ENCODE assay signal across 23 cellular contexts in the genomic region with DNA sequence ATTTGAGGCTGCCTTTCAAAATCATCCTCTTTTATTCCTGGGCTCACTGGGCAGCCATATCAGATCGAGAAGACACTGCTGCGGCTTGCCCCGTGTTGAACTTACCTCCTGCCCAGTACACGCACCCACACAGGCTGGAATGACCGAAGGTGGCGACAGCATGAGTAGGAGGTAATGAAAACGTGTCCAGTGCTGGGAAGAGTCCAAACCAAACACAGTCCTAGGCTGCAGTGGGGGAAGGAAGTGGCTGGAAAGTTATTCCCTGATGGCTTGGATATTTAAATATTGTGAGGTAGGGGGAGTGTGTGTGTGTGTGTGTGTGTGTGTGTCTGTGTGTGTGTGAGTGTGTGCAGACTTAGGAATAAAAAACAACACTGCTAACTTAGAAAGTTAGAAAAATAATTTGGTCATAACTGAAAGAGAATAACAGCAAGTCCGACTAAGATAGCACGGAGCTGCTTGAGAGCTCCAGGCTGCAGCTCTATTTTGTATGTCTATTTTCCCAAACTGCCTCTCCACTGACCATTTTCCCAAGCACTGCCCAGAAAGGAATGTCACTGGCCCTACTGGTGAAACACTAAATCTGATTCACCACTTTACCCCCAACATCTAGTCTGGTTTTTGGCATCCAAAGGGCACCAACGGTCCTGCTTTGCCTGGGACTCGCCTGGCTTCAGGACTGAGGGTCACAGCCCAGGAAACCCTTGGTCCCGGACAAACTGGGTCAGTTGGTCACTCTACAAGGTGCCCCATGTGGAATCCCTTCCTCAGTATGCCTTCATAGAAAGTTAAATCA. TPM values are rescaled to one million over a fixed set of nuclear protein-coding genes. Genes with fewer than 3 reads are reported as not detected.
DNase-seq lines count a peak whose midpoint lies in the region; ATAC-seq, FAIRE-seq and TF ChIP-seq lines count a peak whose summit lies in the region.
"Had no signal": no experiment of that assay in that cellular context is flagged by ENCODE, and none has a peak within 500 bp of the region (broad histone marks: within the 10 kb centered on the region; RNA-seq: fewer than 3 reads in every experiment).

No MANE protein-coding gene starts in this region.

- DNase-seq in HepG2 (ENCODE audit: low spot score) = no peak
- peak; percentile 40 for DNase-seq in brain microvascular endothelial cell
- peak; percentile 67 to 82 (median 67) for DNase-seq in right lobe of liver
- no peak for DNase-seq in aorta
- no peak for DNase-seq in small intestine
- no peak for DNase-seq in esophagus muscularis mucosa (ENCODE audit: extremely low spot score)
- DNase-seq in Peyer's patch = no peak
- DNase-seq: ACHN; activated naive CD8-positive, alpha-beta T cell treated with anti-CD3 and anti-CD28 coated beads for 36 hours; CD4-positive, alpha-beta memory T cell; DMS79; hypothalamus; KG1; NCI-H1092; NCI-H2081; NCI-H446 treated with DMSO at 0.1 percent for 48 hours; T-helper 1 cell; upper lobe of right lung had no signal

- peaks cover 5 to 42% (median 12%) of the 10 kb centered on the region in 4 donors for H3K4me1 ChIP-seq in liver (ENCODE audit: control insufficient read depth in 4 of 4, insufficient read depth in 4 of 4, low read length in 3 of 4)
- peaks cover 10% of the 10 kb centered on the region for H3K4me1 ChIP-seq in HepG2 (ENCODE audit: insufficient read depth, low read length)
- peaks cover 0 to 31% (median 5%) of the 10 kb centered on the region in 4 donors for H3K4me1 ChIP-seq in right lobe of liver
- peaks cover 0 to 10% of the 10 kb centered on the region in 2 donors for H3K4me1 ChIP-seq in aorta (ENCODE audit: control insufficient read depth in 1 of 2, insufficient read depth in 2 of 2, low read length in 2 of 2)
- no peaks in the 10 kb centered on the region for H3K4me1 ChIP-seq in small intestine (ENCODE audit: control insufficient read depth in 2 of 2, insufficient read depth in 1 of 2, low read depth in 1 of 2, low read length in 1 of 2)
- H3K4me1 ChIP-seq in esophagus muscularis mucosa = peaks cover 0 to 24% (median 12%) of the 10 kb centered on the region in 4 donors
- H3K4me1 ChIP-seq in Peyer's patch = no peaks in the 10 kb centered on the region
- H3K4me1 ChIP-seq: upper lobe of right lung had no signal

- TF ChIP-seq RAD21 in liver (IDR thresholded peaks at IDR 0.05) (peak; percentile 30 to 38), HepG2 (CRISPR knock-in tag; IDR thresholded peaks at IDR 0.05) (no peak)

- TF ChIP-seq POLR2A in HepG2 (IDR thresholded peaks at IDR 0.05; ENCODE audit: insufficient read depth in 1 of 2, low read depth in 2 of 2, low read length in 2 of 2) (no peak), right lobe of liver (IDR thresholded peaks at IDR 0.05) (peak; percentile 34), esophagus muscularis mucosa (IDR thresholded peaks at IDR 0.05; ENCODE audit: low read depth) (no peak), Peyer's patch (IDR thresholded peaks at IDR 0.05) (no peak)

- no peak for FAIRE-seq in HepG2 (lab: Jason Lieb, UNC)
- no peak for FAIRE-seq in small intestine (lab: Jason Lieb, UNC)
- FAIRE-seq: keratinocyte had no signal

- H3K27ac ChIP-seq in liver (ENCODE audit: low read depth in 1 of 2, low read length in 2 of 2) (peak overlapping the region; percentile 80 to 93), HepG2 (ENCODE audit: extremely low read length, insufficient read depth, low read length) (no peak overlapping the region), brain microvascular endothelial cell (no peak overlapping the region), right lobe of liver (peak overlapping the region in 1 of 3 donors; percentile 30), aorta (ENCODE audit: low read depth in 1 of 2, low read length in 2 of 2) (peak overlapping the region in 1 of 2 donors; percentile 22), small intestine (ENCODE audit: low read depth in 1 of 2, low read length in 1 of 2) (no peak overlapping the region), esophagus muscularis mucosa (replicated peaks in 1 of 4) (no peak overlapping the region), Peyer's patch (no peak overlapping the region)
- H3K27ac ChIP-seq: cardiac muscle cell, upper lobe of right lung had no signal

- H4K20me1 ChIP-seq in HepG2 (ENCODE audit: insufficient read depth, low read length) = no peaks in the 10 kb centered on the region

- H3K4me3 ChIP-seq in liver (ENCODE audit: low read depth in 1 of 3, low read length in 3 of 3) = no peak overlapping the region
- H3K4me3 ChIP-seq in HepG2 (replicated peaks in 1 of 3; ENCODE audit: insufficient read depth in 1 of 3, low read depth in 2 of 3, low read length in 3 of 3) = no peak overlapping the region
- H3K4me3 ChIP-seq in brain microvascular endothelial cell (ENCODE audit: low read depth, low read length) = no peak overlapping the region
- no peak overlapping the region for H3K4me3 ChIP-seq in right lobe of liver
- peak overlapping the region in 1 of 2 donors; percentile 0 for H3K4me3 ChIP-seq in aorta (ENCODE audit: low read length in 2 of 2)
- no peak overlapping the region for H3K4me3 ChIP-seq in small intestine (ENCODE audit: low read depth in 1 of 2, low read length in 2 of 2)
- no peak overlapping the region for H3K4me3 ChIP-seq in esophagus muscularis mucosa
- H3K4me3 ChIP-seq in Peyer's patch = no peak overlapping the region
- H3K4me3 ChIP-seq: cardiac muscle cell, HAP-1, upper lobe of right lung had no signal

- H3K79me2 ChIP-seq in HepG2 (ENCODE audit: insufficient read depth, low read length) = peaks cover 2% of the 10 kb centered on the region

- no TSS peak for BruUV-seq in HepG2 (replicated peaks; lab: Mats Ljungman, UMichigan)

- H2AFZ ChIP-seq in HepG2 (ENCODE audit: low read length) = no peak overlapping the region

- H3K9me3 ChIP-seq in liver (ENCODE audit: control insufficient read depth in 4 of 4, low read length in 3 of 4) = no peaks in the 10 kb centered on the region
- no peaks in the 10 kb centered on the region for H3K9me3 ChIP-seq in HepG2 (ENCODE audit: low read length)
- no peaks in the 10 kb centered on the region for H3K9me3 ChIP-seq in right lobe of liver
- H3K9me3 ChIP-seq in aorta (ENCODE audit: control insufficient read depth, low read length) = no peaks in the 10 kb centered on the region
- no peaks in the 10 kb centered on the region for H3K9me3 ChIP-seq in small intestine (ENCODE audit: control insufficient read depth, low read depth)
- no peaks in the 10 kb centered on the region for H3K9me3 ChIP-seq in esophagus muscularis mucosa
- H3K9me3 ChIP-seq in Peyer's patch = no peaks in the 10 kb centered on the region
- H3K9me3 ChIP-seq: HAP-1, upper lobe of right lung had no signal

- H3K4me2 ChIP-seq in HepG2 (ENCODE audit: low read depth, low read length) = no peak overlapping the region

- CTCF ChIA-PET in HepG2 (lab: Yijun Ruan, JAX; ENCODE audit: low intra/inter-chr PET ratio, low total read pairs) = no interaction called here

- intact Hi-C loops in HepG2 (cut with micrococcal nuclease; ENCODE audit: unreplicated experiment) (no loop called here), right lobe of liver (cut with DNase I) (no loop called here), aorta (cut with DNase I) (no loop called here), esophagus muscularis mucosa (cut with DNase I) (no loop called here)

- WGBS in liver = 55% methylated on average over 12 of the region's 12 CpGs
- WGBS in HepG2 (ENCODE audit: low lambda C conversion rate) = 96% methylated on average over 12 of the region's 12 CpGs
- WGBS in right lobe of liver (ENCODE audit: insufficient coverage, low coverage, low lambda C conversion rate, missing lambda C conversion rate) = 34% methylated on average over 11 of the region's 12 CpGs
- 5 to 7% methylated on average over 12 of the region's 12 CpGs for WGBS in aorta, 2 donors
- WGBS in small intestine, 3 donors = 87 to 92% (median 90%) methylated on average over 12 of the region's 12 CpGs
- WGBS in esophagus muscularis mucosa = 91% methylated on average over 12 of the region's 12 CpGs

- H3K36me3 ChIP-seq in liver (ENCODE audit: control insufficient read depth in 4 of 4, insufficient read depth in 3 of 4, low read depth in 1 of 4, low read length in 3 of 4) (no peaks in the 10 kb centered on the region), HepG2 (replicated peaks in 1 of 2; ENCODE audit: control insufficient read depth in 1 of 2, insufficient read depth in 2 of 2, low read length in 2 of 2) (no peaks in the 10 kb centered on the region), brain microvascular endothelial cell (replicated peaks) (no peaks in the 10 kb centered on the region), right lobe of liver (no peaks in the 10 kb centered on the region), aorta (ENCODE audit: control insufficient read depth in 1 of 2, insufficient read depth in 2 of 2, low read length in 1 of 2) (no peaks in the 10 kb centered on the region), small intestine (ENCODE audit: control insufficient read depth in 2 of 2, insufficient read depth in 2 of 2, low read length in 2 of 2) (no peaks in the 10 kb centered on the region), esophagus muscularis mucosa (no peaks in the 10 kb centered on the region), Peyer's patch (no peaks in the 10 kb centered on the region)
- H3K36me3 ChIP-seq: cardiac muscle cell, HAP-1, upper lobe of right lung had no signal

- POLR2A ChIA-PET in HepG2 (lab: Yijun Ruan, JAX) = no interaction called here

- in situ Hi-C loops in HepG2 (cut with HindIII; ENCODE audit: extremely low pct_ligation_motif_present, low pct_unique_long_range_greater_than_20kb) (no loop called here), brain microvascular endothelial cell (cut with HindIII; ENCODE audit: low pct_ligation_motif_present, low sequenced_read_pairs) (no loop called here)

- TF ChIP-seq EP300 in HepG2 (IDR thresholded peaks at IDR 0.05; ENCODE audit: low read depth in 2 of 2, low read length in 2 of 2) (no peak), HepG2 (CRISPR knock-in tag; IDR thresholded peaks at IDR 0.05; ENCODE audit: borderline replicate concordance) (no peak), esophagus muscularis mucosa (IDR thresholded peaks at IDR 0.05) (no peak)

- ATAC-seq in HepG2 = no peak
- ATAC-seq in right lobe of liver = peak; percentile 72 to 94 (median 86)
- ATAC-seq in aorta (ENCODE audit: low FRiP score) = peak; percentile 63
- ATAC-seq: upper lobe of right lung, WTC11 had no signal

- H3K9ac ChIP-seq in liver (ENCODE audit: low read depth in 1 of 2, low read length in 2 of 2) = peak overlapping the region in 1 of 2 donors; percentile 63
- H3K9ac ChIP-seq in HepG2 (ENCODE audit: insufficient read depth, low read depth, low read length) = no peak overlapping the region

- TF ChIP-seq CTCF in liver (IDR thresholded peaks at IDR 0.05; ENCODE audit: low read depth, low read length, missing input control) (peak; percentile 4), HepG2 (CRISPR knock-in tag; IDR thresholded peaks at IDR 0.05) (no peak), brain microvascular endothelial cell (IDR thresholded peaks at IDR 0.05; ENCODE audit: low read depth, low read length, missing control alignments) (no peak), right lobe of liver (IDR thresholded peaks at IDR 0.05) (peak in 1 of 4 donors; percentile 7), esophagus muscularis mucosa (IDR thresholded peaks at IDR 0.05) (no peak), Peyer's patch (IDR thresholded peaks at IDR 0.05) (no peak)

- H3K27me3 ChIP-seq in liver (ENCODE audit: control insufficient read depth in 4 of 4, insufficient read depth in 4 of 4, low read length in 3 of 4) (no peaks in the 10 kb centered on the region), HepG2 (ENCODE audit: control insufficient read depth in 1 of 2, insufficient read depth in 2 of 2, low read length in 2 of 2) (no peaks in the 10 kb centered on the region), brain microvascular endothelial cell (replicated peaks) (no peaks in the 10 kb centered on the region), right lobe of liver (no peaks in the 10 kb centered on the region), aorta (ENCODE audit: control insufficient read depth in 1 of 2, insufficient read depth in 2 of 2, low read length in 1 of 2) (no peaks in the 10 kb centered on the region), small intestine (ENCODE audit: control insufficient read depth in 2 of 2, insufficient read depth in 2 of 2, low read length in 2 of 2) (no peaks in the 10 kb centered on the region), esophagus muscularis mucosa (no peaks in the 10 kb centered on the region), Peyer's patch (no peaks in the 10 kb centered on the region)
- H3K27me3 ChIP-seq: cardiac muscle cell, upper lobe of right lung had no signal

RNA-seq across cellular contexts. Expression of a gene that starts 41.2 kb away (rescaled TPM):
- total RNA-seq in liver (10 to 100 TPM; 33.0 to 57.1 TPM), HepG2 (2016; rRNA removed; fragmentation: Illumina TruSeq; extraction: Trizol) (20.5 and 25.0 TPM in 2 replicates), right lobe of liver (100 to 1,000 TPM in 1 of 6 experiments, 10 to 100 TPM in 5; 38.5 to 121 (median 61.9) TPM), aorta (100 to 1,000 TPM; 200 to 257 TPM), esophagus muscularis mucosa (10 to 100 TPM; 33.4 to 49.4 (median 38.0) TPM), Peyer's patch (10 to 100 TPM; 28.9 to 98.0 (median 96.1) TPM)
- polyA plus RNA-seq in liver (10 to 100 TPM in 1 of 2 donors, 1 to 10 TPM in 1; 9.3 to 41.8 TPM), HepG2 (2011; rRNA removed) (36.0 and 37.5 TPM in 2 replicates), aorta (100 to 1,000 TPM in 1 of 2 donors, 10 to 100 TPM in 1; 63.7 to 135 TPM), small intestine (10 to 100 TPM; 33.0 to 43.2 (median 40.6) TPM)
- total RNA-seq in HepG2 (2016; cell fraction: cytosol; rRNA removed; fragmentation: Illumina TruSeq; extraction: Trizol; ENCODE audit: low read depth) = 30.6 and 33.5 TPM in 2 replicates
- total RNA-seq in HepG2 (2016; cell fraction: insoluble cytoplasmic fraction; rRNA removed; fragmentation: Illumina TruSeq; extraction: Trizol) = 16.2 and 25.0 TPM in 2 replicates
- total RNA-seq in HepG2 (2016; cell fraction: membrane; rRNA removed; fragmentation: Illumina TruSeq; extraction: Trizol) = 65.6 and 68.7 TPM in 2 replicates
- total RNA-seq in HepG2 (2016; cell fraction: nucleus; rRNA removed; fragmentation: Illumina TruSeq; extraction: Trizol) = 32.7 and 39.4 TPM in 2 replicates
- 42.6 and 44.0 TPM in 2 replicates for polyA plus RNA-seq in HepG2 (2011; cell fraction: cytosol; rRNA removed)
- 25.8 and 30.6 TPM in 2 replicates for polyA plus RNA-seq in HepG2 (2011; cell fraction: nucleus; rRNA removed)
- polyA plus RNA-seq in HepG2 (2012) = 30.1 and 34.0 TPM in 2 replicates
- 56.4 and 58.7 TPM in 2 replicates for polyA plus RNA-seq in HepG2 (2016; cell fraction: cytosol; fragmentation: Illumina TruSeq; extraction: Trizol; ENCODE audit: low read depth)
- polyA plus RNA-seq in HepG2 (2016; cell fraction: insoluble cytoplasmic fraction; fragmentation: Illumina TruSeq; extraction: Trizol; ENCODE audit: low read depth) = 31.3 and 37.0 TPM in 2 replicates
- polyA plus RNA-seq in HepG2 (2016; cell fraction: membrane; fragmentation: Illumina TruSeq; extraction: Trizol; ENCODE audit: low read depth) = 82.3 and 96.6 TPM in 2 replicates
- polyA plus RNA-seq in HepG2 (2016; cell fraction: nucleus; fragmentation: Illumina TruSeq; extraction: Trizol; ENCODE audit: insufficient read depth, low read depth) = 37.3 and 45.0 TPM in 2 replicates
- polyA minus RNA-seq in HepG2 (2011; rRNA and poly(A)+ RNA removed; ENCODE audit: low replicate concordance) = 91.4 and 122 TPM in 2 replicates
- 20.7 and 21.6 TPM in 2 replicates for polyA minus RNA-seq in HepG2 (2011; cell fraction: cytosol; rRNA and poly(A)+ RNA removed)
- 54.6 and 56.5 TPM in 2 replicates for polyA minus RNA-seq in HepG2 (2011; cell fraction: nucleus; rRNA and poly(A)+ RNA removed)

Comparison
In these comparisons a context has a peak if more than half of its experiments do, and no peak if none do; other contexts are left out.
1. H3K27ac ChIP-seq: peak in liver (2 of 2); none in HepG2 (single experiment), brain microvascular endothelial cell (single experiment), small intestine (0 of 2), esophagus muscularis mucosa (0 of 4) and Peyer's patch (0 of 4).
2. DNase-seq: peak in brain microvascular endothelial cell (single experiment) and right lobe of liver (3 of 3); none in HepG2 (single experiment), aorta (0 of 2), small intestine (single experiment), esophagus muscularis mucosa (single experiment) and Peyer's patch (0 of 3).